Comparison of ENCODE assay signal across 11 cellular contexts in genomic region chr12:122104844-122105243, GRCh38. TPM values are rescaled to one million over a fixed set of nuclear protein-coding genes. Genes with fewer than 3 reads are reported as not detected.
DNase-seq lines count a peak whose midpoint lies in the region; ATAC-seq and TF ChIP-seq lines count a peak whose summit lies in the region.
"Had no signal": no experiment of that assay in that cellular context is flagged by ENCODE, and none has a peak within 500 bp of the region (broad histone marks: within the 10 kb centered on the region; RNA-seq: fewer than 3 reads in every experiment).

No MANE protein-coding gene starts in this region.

- H3K27ac ChIP-seq in CD8-positive, alpha-beta memory T cell (ENCODE audit: low read depth, low read length): no peak overlapping the region
- H3K27ac ChIP-seq in Peyer's patch: peak overlapping the region in 3 of 4 donors; percentile 45 to 80 (median 66)
- H3K27ac ChIP-seq in gastrocnemius medialis: peak overlapping the region; percentile 82 to 97 (median 94)

- in situ Hi-C loops in gastrocnemius medialis (cut with MboI; ENCODE audit: low sequenced_read_pairs in 4 of 4): no loop called here

- ATAC-seq in gastrocnemius medialis: no peak

- peak overlapping the region; percentile 44 for H3K4me3 ChIP-seq in CD8-positive, alpha-beta memory T cell (ENCODE audit: low read length)
- H3K4me3 ChIP-seq in Peyer's patch: no peak overlapping the region
- H3K4me3 ChIP-seq in gastrocnemius medialis: no peak overlapping the region

- no peaks in the 10 kb centered on the region for H3K9me3 ChIP-seq in CD8-positive, alpha-beta memory T cell (ENCODE audit: low read length)
- H3K9me3 ChIP-seq in Peyer's patch (no peaks in the 10 kb centered on the region), gastrocnemius medialis (no peaks in the 10 kb centered on the region)

- H3K4me1 ChIP-seq in CD8-positive, alpha-beta memory T cell (ENCODE audit: insufficient read depth, low read length): peaks cover 71% of the 10 kb centered on the region
- H3K4me1 ChIP-seq in Peyer's patch (peaks cover 4 to 89% (median 24%) of the 10 kb centered on the region in 4 donors), gastrocnemius medialis (peaks cover 88 to 89% of the 10 kb centered on the region in 2 donors)

- peaks cover 0 to 1% of the 10 kb centered on the region in 2 donors for H3K27me3 Mint-ChIP-seq in CD8-positive, alpha-beta memory T cell
- H3K27me3 Mint-ChIP-seq in dendritic cell treated with granulocyte-macrophage colony-stimulating factor and Interleukin-4, amounts not matched to agents 40 ng/mL and 50 ng/mL, for 4 days: no peaks in the 10 kb centered on the region

- TF ChIP-seq CTCF in Peyer's patch (IDR thresholded peaks at IDR 0.05) (no peak), gastrocnemius medialis (IDR thresholded peaks at IDR 0.05 in 4 of 5, conservative IDR thresholded peaks at IDR 0.05 in 1 of 5) (no peak)

- intact Hi-C loops in dendritic cell treated with granulocyte-macrophage colony-stimulating factor and Interleukin-4, amounts not matched to agents 40 ng/mL and 50 ng/mL, for 4 days (cut with micrococcal nuclease): no loop called here
- intact Hi-C loops in gastrocnemius medialis (cut with DNase I; ENCODE audit: low total_unique reads): no loop called here

- H3K9me3 Mint-ChIP-seq in CD8-positive, alpha-beta memory T cell: peaks cover 0 to 2% (median 0%) of the 10 kb centered on the region in 5 donors
- H3K9me3 Mint-ChIP-seq in dendritic cell treated with granulocyte-macrophage colony-stimulating factor and Interleukin-4, amounts not matched to agents 40 ng/mL and 50 ng/mL, for 4 days: no peaks in the 10 kb centered on the region

- H3K4me3 Mint-ChIP-seq in CD8-positive, alpha-beta memory T cell: peak overlapping the region in 6 of 7 donors; percentile 27 to 69 (median 51)
- H3K4me3 Mint-ChIP-seq in dendritic cell treated with granulocyte-macrophage colony-stimulating factor and Interleukin-4, amounts not matched to agents 40 ng/mL and 50 ng/mL, for 4 days: peak overlapping the region; percentile 30

- TF ChIP-seq POLR2A in Peyer's patch (IDR thresholded peaks at IDR 0.05): no peak
- TF ChIP-seq POLR2A in gastrocnemius medialis (IDR thresholded peaks at IDR 0.05): no peak

- no peaks in the 10 kb centered on the region for H3K27me3 ChIP-seq in CD8-positive, alpha-beta memory T cell (ENCODE audit: insufficient read depth, low read length, poor library complexity, severe bottlenecking)
- H3K27me3 ChIP-seq in Peyer's patch: no peaks in the 10 kb centered on the region
- H3K27me3 ChIP-seq in gastrocnemius medialis: no peaks in the 10 kb centered on the region

- DNase-seq in CD8-positive, alpha-beta memory T cell: no peak
- peak in 1 of 3 donors; percentile 48 for DNase-seq in Peyer's patch
- DNase-seq in gastrocnemius medialis: no peak
- no peak for DNase-seq in inferior parietal cortex (ENCODE audit: extremely low spot score)
- no peak for DNase-seq in SHP77 treated with DMSO at 0.1 percent for 48 hours (lab: John Stamatoyannopoulos, UW)
- no peak for DNase-seq in AG20443 (ENCODE audit: low spot score)
- DNase-seq: activated CD8-positive, alpha-beta memory T cell treated with anti-CD3 and anti-CD28 coated beads, Interleukin-2, amount 50 U/mL, for 4 hours; NCI-H1092 treated with DMSO at 0.1 percent for 48 hours; NCI-H510A treated with DMSO at 0.1 percent for 48 hours; stimulated activated CD4-positive, alpha-beta T cell treated with anti-CD3 and anti-CD28 coated beads, Interleukin-4, amount 100 ng/mL, for 4 hours had no signal

- CTCF ChIA-PET in CD8-positive, alpha-beta memory T cell (lab: Charles Lee): interaction anchor here (1.0 to 1.5 kb wide), 4 partner anchors 17 to 50 kb away, joined by 3 to 9 read pairs (median 4); partner anchors contain the start of gene MLXIP

- H3K4me1 Mint-ChIP-seq in CD8-positive, alpha-beta memory T cell: peaks cover 60 to 87% (median 81%) of the 10 kb centered on the region in 3 donors
- peaks cover 79% of the 10 kb centered on the region for H3K4me1 Mint-ChIP-seq in dendritic cell treated with granulocyte-macrophage colony-stimulating factor and Interleukin-4, amounts not matched to agents 40 ng/mL and 50 ng/mL, for 4 days (ENCODE audit: low read depth)

- peak overlapping the region in 7 of 8 donors; percentile 51 to 94 (median 81) for H3K27ac Mint-ChIP-seq in CD8-positive, alpha-beta memory T cell
- H3K27ac Mint-ChIP-seq in dendritic cell treated with granulocyte-macrophage colony-stimulating factor and Interleukin-4, amounts not matched to agents 40 ng/mL and 50 ng/mL, for 4 days: peak overlapping the region; percentile 54

- H3K36me3 Mint-ChIP-seq in CD8-positive, alpha-beta memory T cell: peaks cover 0 to 5% (median 4%) of the 10 kb centered on the region in 3 donors
- H3K36me3 Mint-ChIP-seq in dendritic cell treated with granulocyte-macrophage colony-stimulating factor and Interleukin-4, amounts not matched to agents 40 ng/mL and 50 ng/mL, for 4 days (ENCODE audit: low read depth): peaks cover 25% of the 10 kb centered on the region

- POLR2A ChIA-PET in CD8-positive, alpha-beta memory T cell (lab: Charles Lee): interaction anchor here (0.7 to 1.0 kb wide), 2 partner anchors 23 to 27 kb away, joined by 3 to 8 read pairs; no protein-coding TSS in a partner anchor

- no peaks in the 10 kb centered on the region for H3K36me3 ChIP-seq in CD8-positive, alpha-beta memory T cell (ENCODE audit: insufficient read depth, low read length)
- H3K36me3 ChIP-seq in Peyer's patch (no peaks in the 10 kb centered on the region), gastrocnemius medialis (no peaks in the 10 kb centered on the region)

RNA-seq across cellular contexts. Expression of gene MLXIP, which starts 26.3 kb away (rescaled TPM):
- total RNA-seq in CD8-positive, alpha-beta memory T cell: 10 to 100 TPM; 32.1 to 33.9 TPM
- 18.3 TPM for polyA plus RNA-seq in CD8-positive, alpha-beta memory T cell
- total RNA-seq in Peyer's patch (100 to 1,000 TPM in 2 of 4 donors, 10 to 100 TPM in 2; 41.5 to 157 (median 98.3) TPM), gastrocnemius medialis (10 to 100 TPM; 36.6 to 89.4 (median 79.7) TPM)
